27 cellular contexts compared by ENCODE assay signal in genomic region chr12:116474899-116475298, GRCh38.
"Had no signal": no experiment of that assay in that cellular context is flagged by ENCODE, and none has a peak within 500 bp of the region (broad histone marks: within the 10 kb centered on the region; RNA-seq: fewer than 3 reads in every experiment).

No MANE protein-coding gene starts in this region.

- H3K36me3 ChIP-seq: stomach, suprapubic skin, thoracic aorta, thyroid gland, tibial artery, tibial nerve, transverse colon, upper lobe of left lung, upper lobe of right lung, uterus, vagina had no signal

- H3K4me1 ChIP-seq: suprapubic skin, testis, thyroid gland, tibial nerve, transverse colon, upper lobe of left lung, upper lobe of right lung, uterus, vagina had no signal

- H3K4me3 ChIP-seq: stomach, suprapubic skin, testis, thoracic aorta, thyroid gland, tibial artery, tibial nerve, transverse colon, upper lobe of left lung, upper lobe of right lung, uterus, vagina had no signal

- ATAC-seq: stimulated activated effector memory CD8-positive, alpha-beta T cell treated with anti-CD3 and anti-CD28 coated beads, Interleukin-12 subunit alpha, Interleukin-12 subunit beta, amount 100 ng/mL, for 72 hours; stimulated activated memory B cell treated with anti-CD40 and anti-IgM and Interleukin-4, amounts not matched to agents 10 μg/mL and 1 μg/mL and 100 μg/mL, for 72 hours; stimulated activated naive CD8-positive, alpha-beta T cell treated with anti-CD3 and anti-CD28 coated beads, Interleukin-15, amount 100 ng/mL, for 72 hours; stimulated activated naive CD8-positive, alpha-beta T cell treated with anti-CD3 and anti-CD28 coated beads, Interleukin-15, Interleukin-2, amounts not matched to agents 100 U/mL and 50 U/mL, for 24 hours; upper lobe of right lung had no signal

- H3K27me3 ChIP-seq: stomach, suprapubic skin, testis, thyroid gland, tibial artery, tibial nerve, transverse colon, upper lobe of left lung, upper lobe of right lung, uterus, vagina had no signal

- H3K27ac ChIP-seq: stomach, suprapubic skin, testis, thoracic aorta, thyroid gland, tibial artery, tibial nerve, transverse colon, upper lobe of left lung, upper lobe of right lung, uterus, vagina had no signal

- DNase-seq: stimulated activated CD4-positive, alpha-beta T cell treated with anti-CD3 and anti-CD28 coated beads, Interleukin-2, amount 100 ng/mL, for 48 hours; stimulated activated CD4-positive, alpha-beta T cell treated with anti-CD3 and anti-CD28 coated beads, Interleukin-4, amount 100 ng/mL, for 1 hour; stimulated activated CD4-positive, alpha-beta T cell treated with anti-CD3 and anti-CD28 coated beads, Interleukin-4, amount 100 ng/mL, for 24 hours; stimulated activated CD4-positive, alpha-beta T cell treated with anti-CD3 and anti-CD28 coated beads, Interleukin-4, amount 100 ng/mL, for 4 hours; stimulated activated CD8-positive, alpha-beta memory T cell treated with anti-CD3 and anti-CD28 coated beads, Interleukin-4, amount 100 ng/mL, for 48 hours; stimulated activated naive B cell treated with anti-CD40 and anti-IgM and Interleukin-4, amounts not matched to agents 10 μg/mL and 1 μg/mL and 100 μg/mL, for 72 hours; stimulated activated naive CD4-positive, alpha-beta T cell; stimulated activated naive CD4-positive, alpha-beta T cell treated with Interleukin-2 at 50 U/mL for 16 hours; stimulated activated naive CD8-positive, alpha-beta T cell treated with anti-CD3 and anti-CD28 coated beads, Interleukin-15, amount 100 ng/mL, for 72 hours; stimulated activated naive CD8-positive, alpha-beta T cell treated with anti-CD3 and anti-CD28 coated beads, Interleukin-15, Interleukin-2, amounts not matched to agents 100 U/mL and 50 U/mL, for 24 hours; stomach; substantia nigra; testis; thyroid gland; transverse colon; trophoblast cell; upper lobe of left lung; upper lobe of right lung; uterus had no signal

- FAIRE-seq: urothelium cell line had no signal

- H3K9me3 ChIP-seq: suprapubic skin, testis, thoracic aorta, thyroid gland, vagina had no signal
